Comparison of ENCODE assay signal across 16 cellular contexts in genomic region chrX:115297189-115297588, GRCh38. TPM values are rescaled to one million over a fixed set of nuclear protein-coding genes. Genes with fewer than 3 reads are reported as not detected.
DNase-seq lines count a peak whose midpoint lies in the region; ATAC-seq, FAIRE-seq and TF ChIP-seq lines count a peak whose summit lies in the region.
"Had no signal": no experiment of that assay in that cellular context is flagged by ENCODE, and none has a peak within 500 bp of the region (broad histone marks: within the 10 kb centered on the region; RNA-seq: fewer than 3 reads in every experiment).

No MANE protein-coding gene starts in this region.

- H3K27me3 Mint-ChIP-seq in astrocyte (ENCODE audit: low read depth, unreplicated experiment) (no peaks in the 10 kb centered on the region), progenitor cell of endocrine pancreas (no peaks in the 10 kb centered on the region)

- no peaks in the 10 kb centered on the region for H3K36me3 ChIP-seq in astrocyte (ENCODE audit: insufficient read depth, low read length)
- H3K36me3 ChIP-seq in WERI-Rb-1 = no peaks in the 10 kb centered on the region
- no peaks in the 10 kb centered on the region for H3K36me3 ChIP-seq in H7 (replicated peaks; ENCODE audit: control insufficient read depth, insufficient read depth, low read length)
- H3K36me3 ChIP-seq: BLaER1 had no signal

- no peaks in the 10 kb centered on the region for H3K36me3 Mint-ChIP-seq in astrocyte (ENCODE audit: low read depth, unreplicated experiment)
- no peaks in the 10 kb centered on the region for H3K36me3 Mint-ChIP-seq in progenitor cell of endocrine pancreas (ENCODE audit: insufficient read depth)
- H3K36me3 Mint-ChIP-seq: IgD-negative memory B cell had no signal

- no peak overlapping the region for H3K4me2 ChIP-seq in A549
- no peak overlapping the region for H3K4me2 ChIP-seq in astrocyte (ENCODE audit: low read length)
- H3K4me2 ChIP-seq: BLaER1 had no signal

- H3K4me3 Mint-ChIP-seq in astrocyte (ENCODE audit: unreplicated experiment) (no peak overlapping the region), progenitor cell of endocrine pancreas (ENCODE audit: low read depth) (no peak overlapping the region)
- H3K4me3 Mint-ChIP-seq: IgD-negative memory B cell had no signal

- no peak for TF ChIP-seq RAD21 in A549 (conservative IDR thresholded peaks at IDR 0.05 in 1 of 2, IDR thresholded peaks at IDR 0.05 in 1 of 2)

- WGBS in A549 (ENCODE audit: missing lambda C conversion rate) = 17% methylated on average over 1 of the region's 1 CpG

- H3K4me1 ChIP-seq in A549 (no peaks in the 10 kb centered on the region), astrocyte (ENCODE audit: insufficient read depth, low read length) (no peaks in the 10 kb centered on the region)
- H3K4me1 ChIP-seq: BLaER1 had no signal

- no peak for TF ChIP-seq POLR2A in A549 (IDR thresholded peaks at IDR 0.05; ENCODE audit: low read length)

- FAIRE-seq in A549 (lab: Jason Lieb, UNC) (no peak), astrocyte (lab: Jason Lieb, UNC) (peak; percentile 86)
- FAIRE-seq: GM18507, H54 had no signal

- TF ChIP-seq EP300 in A549 (IDR thresholded peaks at IDR 0.05) = no peak

- no peak overlapping the region for H3K9ac ChIP-seq in astrocyte (ENCODE audit: low read length)
- H3K9ac ChIP-seq: BLaER1, GM23248 had no signal

- TF ChIP-seq CTCF in A549 (IDR thresholded peaks at IDR 0.05) (no peak), astrocyte (IDR thresholded peaks at IDR 0.05; ENCODE audit: insufficient read depth, low read depth, low read length) (no peak), progenitor cell of endocrine pancreas (IDR thresholded peaks at IDR 0.05; ENCODE audit: unreplicated experiment) (no peak), coronary artery (IDR thresholded peaks at IDR 0.05) (no peak), WERI-Rb-1 (IDR thresholded peaks at IDR 0.05; ENCODE audit: low read depth, low read length) (no peak)

- H3K9me3 ChIP-seq in A549 (no peaks in the 10 kb centered on the region), astrocyte (ENCODE audit: insufficient read depth, low read depth, low read length) (no peaks in the 10 kb centered on the region), WERI-Rb-1 (ENCODE audit: severe bottlenecking) (no peaks in the 10 kb centered on the region)
- H3K9me3 ChIP-seq: BLaER1 had no signal

- H3K27ac ChIP-seq in A549 = no peak overlapping the region
- no peak overlapping the region for H3K27ac ChIP-seq in astrocyte (ENCODE audit: low read depth, low read length)
- no peak overlapping the region for H3K27ac ChIP-seq in coronary artery
- H3K27ac ChIP-seq in WERI-Rb-1 = no peak overlapping the region
- H3K27ac ChIP-seq: 22Rv1, BLaER1, GM23248 had no signal

- H3K4me3 ChIP-seq in A549 (no peak overlapping the region), astrocyte (ENCODE audit: insufficient read depth, low read depth, low read length) (no peak overlapping the region), coronary artery (no peak overlapping the region), WERI-Rb-1 (ENCODE audit: low read depth, low read length) (no peak overlapping the region), H7 (ENCODE audit: insufficient read depth, low read depth, low read length) (no peak overlapping the region)
- H3K4me3 ChIP-seq: BLaER1, GM23248 had no signal

- H3K79me2 ChIP-seq in astrocyte (ENCODE audit: insufficient read depth, low read length) = no peaks in the 10 kb centered on the region

- H3K27me3 ChIP-seq in astrocyte (ENCODE audit: insufficient read depth, low read length) = no peaks in the 10 kb centered on the region
- H3K27me3 ChIP-seq in WERI-Rb-1 (ENCODE audit: insufficient read depth, low read depth, severe bottlenecking) = peaks cover 18% of the 10 kb centered on the region
- H3K27me3 ChIP-seq in H7 (ENCODE audit: control insufficient read depth, insufficient read depth, low read length) = no peaks in the 10 kb centered on the region; the same call in 1 of the 2 replicates

- H3K9me3 Mint-ChIP-seq in astrocyte (ENCODE audit: unreplicated experiment) (no peaks in the 10 kb centered on the region), progenitor cell of endocrine pancreas (ENCODE audit: low read depth) (peaks cover 4% of the 10 kb centered on the region)

- H3K4me1 Mint-ChIP-seq in astrocyte (ENCODE audit: low read depth, unreplicated experiment) (peaks cover 3% of the 10 kb centered on the region), progenitor cell of endocrine pancreas (ENCODE audit: low read depth) (peaks cover 3% of the 10 kb centered on the region)
- H3K4me1 Mint-ChIP-seq: IgD-negative memory B cell had no signal

- DNase-seq in A549 (ENCODE audit: low read depth in 1 of 2, low spot score in 1 of 2) = no peak
- no peak for DNase-seq in astrocyte (ENCODE audit: low read depth)
- DNase-seq in iris pigment epithelial cell (ENCODE audit: low read depth) = peak; percentile 6
- DNase-seq in progenitor cell of endocrine pancreas (ENCODE audit: low spot score, unreplicated experiment) = no peak
- DNase-seq in coronary artery (ENCODE audit: low spot score) = no peak
- no peak for DNase-seq in WERI-Rb-1
- no peak for DNase-seq in H7
- DNase-seq: AML-193, DMS53, GM23248 had no signal

- no peak overlapping the region for H2AFZ ChIP-seq in astrocyte (ENCODE audit: low read depth, low read length)
- H2AFZ ChIP-seq: GM23248 had no signal

- POLR2A ChIA-PET in A549 (lab: Yijun Ruan, JAX) = no interaction called here

- CTCF ChIA-PET in A549 (lab: Yijun Ruan, JAX) = no interaction called here

- H4K20me1 ChIP-seq in astrocyte (ENCODE audit: insufficient read depth, low read length) = no peaks in the 10 kb centered on the region
- H4K20me1 ChIP-seq: BLaER1 had no signal

- no peak for ATAC-seq in A549

- no peak overlapping the region for H3K27ac Mint-ChIP-seq in astrocyte (ENCODE audit: unreplicated experiment)
- H3K27ac Mint-ChIP-seq in progenitor cell of endocrine pancreas = peak overlapping the region; percentile 49
- H3K27ac Mint-ChIP-seq: IgD-negative memory B cell had no signal

TF ChIP-seq in A549, 52 proteins besides CTCF, POLR2A, EP300 and RAD21:
- TF ChIP-seq, protein P1, sequence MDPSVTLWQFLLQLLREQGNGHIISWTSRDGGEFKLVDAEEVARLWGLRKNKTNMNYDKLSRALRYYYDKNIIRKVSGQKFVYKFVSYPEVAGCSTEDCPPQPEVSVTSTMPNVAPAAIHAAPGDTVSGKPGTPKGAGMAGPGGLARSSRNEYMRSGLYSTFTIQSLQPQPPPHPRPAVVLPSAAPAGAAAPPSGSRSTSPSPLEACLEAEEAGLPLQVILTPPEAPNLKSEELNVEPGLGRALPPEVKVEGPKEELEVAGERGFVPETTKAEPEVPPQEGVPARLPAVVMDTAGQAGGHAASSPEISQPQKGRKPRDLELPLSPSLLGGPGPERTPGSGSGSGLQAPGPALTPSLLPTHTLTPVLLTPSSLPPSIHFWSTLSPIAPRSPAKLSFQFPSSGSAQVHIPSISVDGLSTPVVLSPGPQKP (IDR thresholded peaks at IDR 0.05; ENCODE audit: low read depth, low read length) = no peak
- no peak for TF ChIP-seq FOSL2 (IDR thresholded peaks at IDR 0.05)
- peak; percentile 33 for TF ChIP-seq FOSL2 (CRISPR knock-in tag; IDR thresholded peaks at IDR 0.05)
- no peak for TF ChIP-seq RCOR1 (IDR thresholded peaks at IDR 0.05; ENCODE audit: low read depth, low read length)
TF ChIP-seq in A549: peak in this region for 1.

RNA-seq across cellular contexts. Expression of gene LUZP4, which starts 7.7 kb away (rescaled TPM):
- polyA plus RNA-seq in A549 (2011; rRNA removed) = not detected in 2 replicates
- polyA plus RNA-seq in A549 (2012; cell fraction: cytosol; rRNA removed) = not detected in 2 replicates
- polyA plus RNA-seq in A549 (2012; cell fraction: nucleus; rRNA removed) = not detected in 2 replicates
- polyA plus RNA-seq in A549 (2017; fragmentation: RNase III; extraction: RNeasy Plus Mini Kit Qiagen cat#74134 plus additional on column Dnase treatment) = not detected in 3 replicates
- polyA minus RNA-seq in A549 (2011; rRNA and poly(A)+ RNA removed) = not detected in 2 replicates
- total RNA-seq in astrocyte = not detected in 2 replicates
- total RNA-seq in progenitor cell of endocrine pancreas = not detected in 2 replicates
- total RNA-seq in H7 (2014; rRNA removed; shearing (Covaris generic)) = 0.33 TPM in 1 of 2 replicates, not detected in the other
- total RNA-seq: GM23248, HT1080 had no signal
- polyA plus RNA-seq: GM23248, IgD-negative memory B cell had no signal
